10 cellular contexts compared by ENCODE assay signal in genomic region chr19:17184381-17184841, GRCh38. TPM values are rescaled to one million over a fixed set of nuclear protein-coding genes. Genes with fewer than 3 reads are reported as not detected.
A peak's percentile ranks its signal among the peaks of the same experiment; 100 is the strongest.
DNase-seq lines count a peak whose midpoint lies in the region; ATAC-seq and TF ChIP-seq lines count a peak whose summit lies in the region.
"Had no signal": no experiment of that assay in that cellular context is flagged by ENCODE, and none has a peak within 500 bp of the region (broad histone marks: within the 10 kb centered on the region; RNA-seq: fewer than 3 reads in every experiment).

No MANE protein-coding gene starts in this region.

- POLR2A ChIA-PET in activated CD4-positive, alpha-beta memory T cell treated with anti-CD3 and anti-CD28 coated beads for 36 hours (lab: Charles Lee) = interaction anchor here (1.0 to 1.5 kb wide), 4 partner anchors 42 to 713 kb away, joined by 3 to 6 read pairs (median 5); partner anchors contain the start of gene OCEL1

- peak overlapping the region; percentile 70 for H3K4me3 Mint-ChIP-seq in activated CD4-positive, alpha-beta memory T cell treated with anti-CD3 and anti-CD28 coated beads for 36 hours
- H3K4me3 Mint-ChIP-seq in endodermal cell = no peak overlapping the region

- H3K4me3 ChIP-seq in endodermal cell (ENCODE audit: low read length) = no peak overlapping the region

- intact Hi-C loops in activated CD4-positive, alpha-beta memory T cell treated with anti-CD3 and anti-CD28 coated beads for 36 hours (cut with micrococcal nuclease) = loop anchor here (1.0 to 5.0 kb wide), 3 partner anchors 31 to 104 kb away; partner anchors contain the start of gene USE1

- H3K9me3 Mint-ChIP-seq in activated CD4-positive, alpha-beta memory T cell treated with anti-CD3 and anti-CD28 coated beads for 36 hours = no peaks in the 10 kb centered on the region
- no peaks in the 10 kb centered on the region for H3K9me3 Mint-ChIP-seq in endodermal cell

- CTCF ChIA-PET in activated CD4-positive, alpha-beta memory T cell treated with anti-CD3 and anti-CD28 coated beads for 36 hours (lab: Charles Lee) = interaction anchor here (0.6 to 2.0 kb wide), 9 partner anchors 11 to 205 kb away, joined by 3 to 9 read pairs (median 4); partner anchors contain the start of genes HAUS8 and MYO9B

- H3K36me3 ChIP-seq in endodermal cell (ENCODE audit: control insufficient read depth, insufficient read depth, low read length) = peaks cover 34% of the 10 kb centered on the region

- in situ Hi-C loops in GM13977 (cut with MboI; ENCODE audit: low pct_unique_long_range_greater_than_20kb, low sequenced_read_pairs, unreplicated experiment) = no loop called here

- H3K27me3 ChIP-seq in endodermal cell (ENCODE audit: control insufficient read depth, insufficient read depth, low read length, poor library complexity, severe bottlenecking) = no peaks in the 10 kb centered on the region

- H3K4me1 Mint-ChIP-seq in activated CD4-positive, alpha-beta memory T cell treated with anti-CD3 and anti-CD28 coated beads for 36 hours (ENCODE audit: low read depth) = peaks cover 19% of the 10 kb centered on the region
- H3K4me1 Mint-ChIP-seq in endodermal cell = peaks cover 5% of the 10 kb centered on the region

- no peaks in the 10 kb centered on the region for H3K4me1 ChIP-seq in endodermal cell (ENCODE audit: control insufficient read depth, insufficient read depth, low read length)

- 97 to 98% methylated on average over 10 to 12 of the region's 12 CpGs for WGBS in endodermal cell (ENCODE audit: insufficient coverage in 1 of 2, insufficient read length in 1 of 2), 2 experiments

- DNase-seq in activated CD4-positive, alpha-beta memory T cell treated with anti-CD3 and anti-CD28 coated beads for 36 hours = peak; percentile 68
- DNase-seq in endodermal cell (no peak), SW 1271 (lab: John Stamatoyannopoulos, UW) (no peak), GM13977 (ENCODE audit: low spot score) (no peak)
- DNase-seq in stimulated activated CD8-positive, alpha-beta memory T cell treated with anti-CD3 and anti-CD28 coated beads, Interleukin-4, amount 100 ng/mL, for 24 hours (ENCODE audit: low read depth) = peak; percentile 22
- DNase-seq: NCI-H2029 treated with DMSO at 0.1 percent for 48 hours, WERI-Rb-1 had no signal

- peaks cover 26% of the 10 kb centered on the region for H3K36me3 Mint-ChIP-seq in activated CD4-positive, alpha-beta memory T cell treated with anti-CD3 and anti-CD28 coated beads for 36 hours
- peaks cover 44% of the 10 kb centered on the region for H3K36me3 Mint-ChIP-seq in endodermal cell (ENCODE audit: low read depth)

- no peak overlapping the region for H3K9ac ChIP-seq in endodermal cell (ENCODE audit: extremely low read depth, low read length, poor library complexity, severe bottlenecking)

- ATAC-seq in HG02610 (IDR thresholded peaks at IDR 0.05; ENCODE audit: unreplicated experiment) (peak; percentile 29), HG02885 (IDR thresholded peaks at IDR 0.05; ENCODE audit: poor library complexity, unreplicated experiment) (no peak), GM21786 (IDR thresholded peaks at IDR 0.05; ENCODE audit: unreplicated experiment) (no peak)

- peak overlapping the region; percentile 89 for H3K27ac Mint-ChIP-seq in activated CD4-positive, alpha-beta memory T cell treated with anti-CD3 and anti-CD28 coated beads for 36 hours
- H3K27ac Mint-ChIP-seq in endodermal cell = peak overlapping the region; percentile 35

- TF ChIP-seq CTCF in endodermal cell (conservative IDR thresholded peaks at IDR 0.05) (no peak), GM13977 (IDR thresholded peaks at IDR 0.05; ENCODE audit: extremely low read depth, insufficient read depth, missing control alignments) (no peak)

- H3K9me3 ChIP-seq in endodermal cell (ENCODE audit: control insufficient read depth, low read length) = no peaks in the 10 kb centered on the region

- H3K27ac ChIP-seq in endodermal cell (ENCODE audit: low read depth, low read length) = no peak overlapping the region
- H3K27ac ChIP-seq: WERI-Rb-1 had no signal

- H3K27me3 Mint-ChIP-seq in activated CD4-positive, alpha-beta memory T cell treated with anti-CD3 and anti-CD28 coated beads for 36 hours = no peaks in the 10 kb centered on the region
- H3K27me3 Mint-ChIP-seq in endodermal cell (ENCODE audit: insufficient read depth) = no peaks in the 10 kb centered on the region

RNA-seq across cellular contexts. Expression of gene USE1, which starts 30.7 kb away (rescaled TPM):
- total RNA-seq in activated CD4-positive, alpha-beta memory T cell treated with anti-CD3 and anti-CD28 coated beads for 36 hours = 10 to 100 TPM; 24.6 to 28.5 TPM
- 10 to 100 TPM; 17.4 to 18.4 TPM for total RNA-seq in endodermal cell
- polyA plus RNA-seq in endodermal cell (2013, experiment 1 of 2) = 20.4 TPM
- 16.8 TPM for polyA plus RNA-seq in endodermal cell (2013, experiment 2 of 2)

RNA-seq across cellular contexts. Expression of gene OCEL1, which starts 41.6 kb away (rescaled TPM):
- total RNA-seq in activated CD4-positive, alpha-beta memory T cell treated with anti-CD3 and anti-CD28 coated beads for 36 hours = 10 to 100 TPM; 17.6 to 17.9 TPM
- 10 to 100 TPM; 23.1 to 29.1 TPM for total RNA-seq in endodermal cell
- polyA plus RNA-seq in endodermal cell (2013, experiment 1 of 2) = 16.5 TPM
- polyA plus RNA-seq in endodermal cell (2013, experiment 2 of 2) = 15.0 TPM

Comparison
In these comparisons a context has a peak if more than half of its experiments do, and no peak if none do; other contexts are left out.
1. DNase-seq: peak in activated CD4-positive, alpha-beta memory T cell treated with anti-CD3 and anti-CD28 coated beads for 36 hours (single experiment) and stimulated activated CD8-positive, alpha-beta memory T cell treated with anti-CD3 and anti-CD28 coated beads, Interleukin-4, amount 100 ng/mL, for 24 hours (single experiment); none in endodermal cell (single experiment), SW 1271 (0 of 2) and GM13977 (single experiment).